In genomic region chr9:98263482-98264357, GRCh38 we compare ENCODE assay signal across 1 cellular context.
TF ChIP-seq lines count a peak whose summit lies in the region.

No MANE protein-coding gene starts in this region.

TF ChIP-seq in K562, 482 proteins besides CTCF, POLR2A, EP300 and RAD21 (continued from another document and continues in another):
- TF ChIP-seq GABPB1 (CRISPR knock-in tag; IDR thresholded peaks at IDR 0.05) (no peak), RBBP5 (IDR thresholded peaks at IDR 0.05; ENCODE audit: borderline replicate concordance, insufficient read depth, low read length, poor library complexity, severe bottlenecking) (no peak), MGA (IDR thresholded peaks at IDR 0.05) (no peak), ZNF316 (IDR thresholded peaks at IDR 0.05) (no peak), CAMTA2 (CRISPR knock-in tag; conservative IDR thresholded peaks at IDR 0.05) (no peak), KHSRP (IDR thresholded peaks at IDR 0.05) (no peak), ZNF551 (CRISPR knock-in tag; IDR thresholded peaks at IDR 0.05) (no peak), ZNF134 (CRISPR knock-in tag; conservative IDR thresholded peaks at IDR 0.05) (no peak), NR4A1 (CRISPR knock-in tag; IDR thresholded peaks at IDR 0.05) (no peak), NR4A1 (tag; IDR thresholded peaks at IDR 0.05) (no peak), HMG20B (CRISPR knock-in tag; IDR thresholded peaks at IDR 0.05) (no peak), TAF9B (IDR thresholded peaks at IDR 0.05; ENCODE audit: partially characterized antibody) (no peak), STAG1 (CRISPR knock-in tag; IDR thresholded peaks at IDR 0.05; ENCODE audit: borderline replicate concordance) (peak; percentile 80; the same call in 1 of the 2 replicates), TEAD4 (IDR thresholded peaks at IDR 0.05; ENCODE audit: low read length) (peak; percentile 35; the same call in 1 of the 2 replicates), TEAD4 (CRISPR knock-in tag; IDR thresholded peaks at IDR 0.05; ENCODE audit: borderline replicate concordance) (no peak), EZH2 (IDR thresholded peaks at IDR 0.05; ENCODE audit: borderline replicate concordance, low read depth, low read length) (no peak), ETS1 (conservative IDR thresholded peaks at IDR 0.05; ENCODE audit: control insufficient read depth, low read depth, low read length) (no peak), SMARCB1 (IDR thresholded peaks at IDR 0.05; ENCODE audit: insufficient read length, low read depth) (no peak), XRCC5 (IDR thresholded peaks at IDR 0.05; ENCODE audit: low read depth, low read length) (no peak), ETV6 (IDR thresholded peaks at IDR 0.05; ENCODE audit: borderline replicate concordance in 1 of 2, low read depth in 2 of 2, low read length in 1 of 2) (no peak), ETV6 (CRISPR knock-in tag; IDR thresholded peaks at IDR 0.05; ENCODE audit: borderline replicate concordance) (no peak), ZNF444 (CRISPR knock-in tag; IDR thresholded peaks at IDR 0.05) (no peak), RAD51 (IDR thresholded peaks at IDR 0.05; ENCODE audit: borderline replicate concordance, low read depth) (no peak), NR3C1 (CRISPR knock-in tag; IDR thresholded peaks at IDR 0.05) (no peak), CC2D1A (IDR thresholded peaks at IDR 0.05) (peak; percentile 87), ZNF121 (CRISPR knock-in tag; conservative IDR thresholded peaks at IDR 0.05) (no peak), POLR2AphosphoS5 (IDR thresholded peaks at IDR 0.05; ENCODE audit: control insufficient read depth, insufficient read depth, low read depth, low read length) (no peak), SNRNP70 (optimal IDR thresholded peaks at IDR 0.05; ENCODE audit: low read depth, low read length) (no peak), FOSL1 (tag; conservative IDR thresholded peaks at IDR 0.05) (no peak; the same call in 1 of the 2 replicates), ZHX1 (conservative IDR thresholded peaks at IDR 0.05; ENCODE audit: low read length) (no peak), FOXA3 (CRISPR knock-in tag; conservative IDR thresholded peaks at IDR 0.05 in 1 of 2, IDR thresholded peaks at IDR 0.05 in 1 of 2) (no peak), ARID4B (CRISPR knock-in tag; IDR thresholded peaks at IDR 0.05) (no peak), ZNF561 (CRISPR knock-in tag; conservative IDR thresholded peaks at IDR 0.05) (no peak), SUPT5H (IDR thresholded peaks at IDR 0.05) (no peak), ZNF609 (CRISPR knock-in tag; IDR thresholded peaks at IDR 0.05; ENCODE audit: borderline replicate concordance) (no peak), BHLHE40 (IDR thresholded peaks at IDR 0.05; ENCODE audit: low read length) (no peak)
